Comparison of ENCODE assay signal across 9 cellular contexts in the genomic region with DNA sequence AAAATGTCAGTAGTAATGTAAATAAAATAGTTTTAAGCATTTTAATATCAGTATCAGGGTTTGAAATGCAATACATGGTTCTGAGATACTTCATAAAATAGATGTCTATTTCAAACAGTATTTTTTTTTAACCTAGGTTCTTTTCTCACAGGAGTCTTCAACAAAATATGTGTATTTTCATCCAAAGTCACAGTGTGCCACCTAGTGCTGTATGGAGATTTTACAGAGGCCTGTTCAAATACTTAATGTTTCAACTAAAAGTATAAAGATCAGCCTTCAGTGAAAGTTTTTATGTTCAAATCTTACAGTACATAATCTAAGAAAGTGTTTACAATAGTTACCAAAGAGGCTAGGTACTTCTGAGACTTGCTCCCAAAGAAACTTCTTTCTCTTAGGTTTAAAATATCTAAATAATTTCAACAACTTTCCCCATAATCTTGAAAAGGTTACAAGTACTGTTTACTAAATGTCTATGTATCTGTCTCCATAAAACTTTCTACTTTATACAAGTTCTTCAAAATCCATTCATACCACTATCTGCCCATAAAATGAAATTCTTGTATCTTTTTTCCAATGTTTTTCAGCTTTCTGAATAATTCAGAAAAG. TPM values are rescaled to one million over a fixed set of nuclear protein-coding genes. Genes with fewer than 3 reads are reported as not detected.
DNase-seq lines count a peak whose midpoint lies in the region; ATAC-seq, FAIRE-seq and TF ChIP-seq lines count a peak whose summit lies in the region.
"Had no signal": no experiment of that assay in that cellular context is flagged by ENCODE, and none has a peak within 500 bp of the region (broad histone marks: within the 10 kb centered on the region; RNA-seq: fewer than 3 reads in every experiment).

No MANE protein-coding gene starts in this region.

- ATAC-seq in HG02759 (IDR thresholded peaks at IDR 0.05; ENCODE audit: unreplicated experiment) = no peak

- no peaks in the 10 kb centered on the region for H3K9me3 Mint-ChIP-seq in chondrocyte (ENCODE audit: low read depth)
- H3K9me3 Mint-ChIP-seq: activated T-cell treated with anti-CD3 and anti-CD28 coated beads, Interleukin-2, amount 50 U/mL, for 72 hours had no signal

- peaks cover 3% of the 10 kb centered on the region for H3K4me1 Mint-ChIP-seq in chondrocyte (ENCODE audit: low read depth)

- H3K27me3 Mint-ChIP-seq in chondrocyte (ENCODE audit: low read depth) = no peaks in the 10 kb centered on the region

- H3K4me3 Mint-ChIP-seq in chondrocyte (ENCODE audit: unreplicated experiment) = no peak overlapping the region

- H3K27ac Mint-ChIP-seq in chondrocyte (ENCODE audit: unreplicated experiment) = no peak overlapping the region
- H3K27ac Mint-ChIP-seq: activated T-cell treated with anti-CD3 and anti-CD28 coated beads, Interleukin-2, amount 50 U/mL, for 72 hours had no signal

- no peak for TF ChIP-seq POLR2A in H54 (IDR thresholded peaks at IDR 0.05; ENCODE audit: low read depth, low read length)

- no peaks in the 10 kb centered on the region for H3K36me3 Mint-ChIP-seq in chondrocyte (ENCODE audit: low read depth)

- peak; percentile 89 for TF ChIP-seq CTCF in chondrocyte (IDR thresholded peaks at IDR 0.05)

- FAIRE-seq in H54 (lab: Jason Lieb, UNC) = no peak

- DNase-seq in NOMO-1 treated with DMSO at 0.1 percent for 48 hours (lab: John Stamatoyannopoulos, UW; ENCODE audit: unreplicated experiment) = peak; percentile 10
- no peak for DNase-seq in NOMO-1 treated with dmso at 0.1 percent for 144 hours (lab: John Stamatoyannopoulos, UW; ENCODE audit: unreplicated experiment)
- DNase-seq in NCI-H1417 treated with DMSO at 0.1 percent for 48 hours (lab: John Stamatoyannopoulos, UW) = peak; percentile 19
- DNase-seq in chondrocyte (ENCODE audit: low spot score) = no peak
- DNase-seq in middle frontal gyrus (ENCODE audit: extremely low spot score, low spot score) = peak; percentile 13
- no peak for DNase-seq in H54 (ENCODE audit: insufficient read length, low spot score)
- no peak for DNase-seq in T-helper 1 cell

RNA-seq across cellular contexts. Expression of a gene that starts 38.3 kb away (rescaled TPM):
- 16.3 to 19.3 TPM (median 17.3 TPM) in 3 replicates for total RNA-seq in chondrocyte

Comparison
In these comparisons a context has a peak if more than half of its experiments do, and no peak if none do; other contexts are left out.
1. DNase-seq: peak in NOMO-1 treated with DMSO at 0.1 percent for 48 hours (single experiment), NCI-H1417 treated with DMSO at 0.1 percent for 48 hours (single experiment) and middle frontal gyrus (single experiment); none in NOMO-1 treated with dmso at 0.1 percent for 144 hours (single experiment), chondrocyte (single experiment), H54 (single experiment) and T-helper 1 cell (0 of 5).